In the genomic region with DNA sequence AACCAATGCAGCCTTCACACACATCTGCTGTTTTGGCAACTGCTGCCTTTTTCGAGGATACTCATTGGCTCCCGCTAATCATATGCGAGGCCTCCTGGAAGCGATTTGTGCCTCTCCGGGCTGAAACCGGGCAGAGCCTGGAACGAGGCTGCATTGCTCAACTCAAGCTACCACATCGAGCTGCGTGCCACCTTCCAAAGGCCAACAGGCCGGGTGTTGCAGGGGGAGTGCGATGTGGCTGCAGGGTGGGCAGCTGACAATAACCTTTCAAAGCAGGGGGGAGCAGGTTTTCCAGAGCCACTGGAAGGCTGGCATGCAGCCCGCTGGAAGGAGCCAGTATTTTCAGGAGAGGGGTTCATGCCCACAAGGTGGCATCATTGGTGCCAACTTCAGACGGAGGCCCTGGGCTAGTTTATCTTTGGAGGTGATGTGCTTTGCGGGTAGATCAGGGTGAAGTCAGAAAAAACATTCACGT, we compare ENCODE assay signal across 9 cellular contexts.
A peak's percentile ranks its signal among the peaks of the same experiment; 100 is the strongest.
DNase-seq lines count a peak whose midpoint lies in the region; ATAC-seq, FAIRE-seq and TF ChIP-seq lines count a peak whose summit lies in the region.
"Had no signal": no experiment of that assay in that cellular context is flagged by ENCODE, and none has a peak within 500 bp of the region (broad histone marks: within the 10 kb centered on the region; RNA-seq: fewer than 3 reads in every experiment).

No MANE protein-coding gene starts in this region.

- H3K4me1 ChIP-seq in BE2C (no peaks in the 10 kb centered on the region; the same call in 1 of the 2 replicates), astrocyte (ENCODE audit: insufficient read depth, low read length) (no peaks in the 10 kb centered on the region), liver (ENCODE audit: control insufficient read depth in 4 of 4, insufficient read depth in 4 of 4, low read length in 3 of 4) (peaks cover 0 to 17% (median 13%) of the 10 kb centered on the region in 4 donors)
- H3K4me1 ChIP-seq: parathyroid adenoma had no signal

- no peaks in the 10 kb centered on the region for H3K36me3 ChIP-seq in BE2C
- H3K36me3 ChIP-seq in astrocyte (ENCODE audit: insufficient read depth, low read length) = no peaks in the 10 kb centered on the region
- no peaks in the 10 kb centered on the region for H3K36me3 ChIP-seq in liver (ENCODE audit: control insufficient read depth in 4 of 4, insufficient read depth in 3 of 4, low read depth in 1 of 4, low read length in 3 of 4)

- DNase-seq in BE2C = peak; percentile 60
- peak; percentile 22 for DNase-seq in HFF-Myc (ENCODE audit: extremely low read depth, low read depth)
- DNase-seq in SHP77 (lab: John Stamatoyannopoulos, UW) = peak; percentile 20 to 33
- DNase-seq in astrocyte (ENCODE audit: low read depth) = no peak
- DNase-seq in stimulated activated naive CD8-positive, alpha-beta T cell treated with anti-CD3 and anti-CD28 coated beads, Interleukin-15, Interleukin-2, amounts not matched to agents 100 U/mL and 50 U/mL, for 24 hours = peak; percentile 35
- no peak for DNase-seq in NCI-H1048 (lab: John Stamatoyannopoulos, UW)

- H3K79me2 ChIP-seq in astrocyte (ENCODE audit: insufficient read depth, low read length) = no peaks in the 10 kb centered on the region
- H3K79me2 ChIP-seq: parathyroid adenoma had no signal

- H3K36me3 Mint-ChIP-seq in astrocyte (ENCODE audit: low read depth, unreplicated experiment) = no peaks in the 10 kb centered on the region

- TF ChIP-seq CTCF in BE2C (IDR thresholded peaks at IDR 0.05; ENCODE audit: low read depth, low read length) (peak; percentile 52), HFF-Myc (IDR thresholded peaks at IDR 0.05; ENCODE audit: low read depth, low read length, missing control alignments) (peak; percentile 8), astrocyte (IDR thresholded peaks at IDR 0.05; ENCODE audit: insufficient read depth, low read depth, low read length) (no peak), liver (IDR thresholded peaks at IDR 0.05; ENCODE audit: low read depth, low read length, missing input control) (peak; percentile 31)

- no peak for FAIRE-seq in astrocyte (lab: Jason Lieb, UNC)

- H3K4me3 ChIP-seq in BE2C (ENCODE audit: low read depth, low read length) (peak overlapping the region; percentile 50), HFF-Myc (replicated peaks; ENCODE audit: low read depth, low read length) (no peak overlapping the region), astrocyte (ENCODE audit: insufficient read depth, low read depth, low read length) (no peak overlapping the region), liver (ENCODE audit: low read depth in 1 of 3, low read length in 3 of 3) (no peak overlapping the region)

- H3K27ac ChIP-seq in astrocyte (ENCODE audit: low read depth, low read length) (no peak overlapping the region), liver (ENCODE audit: low read depth in 1 of 2, low read length in 2 of 2) (peak overlapping the region in 1 of 2 donors; percentile 27)
- H3K27ac ChIP-seq: parathyroid adenoma had no signal

- H3K4me3 Mint-ChIP-seq in astrocyte (ENCODE audit: unreplicated experiment) = no peak overlapping the region

- peak; percentile 75 to 77 for TF ChIP-seq RAD21 in liver (IDR thresholded peaks at IDR 0.05)

- no peaks in the 10 kb centered on the region for H4K20me1 ChIP-seq in astrocyte (ENCODE audit: insufficient read depth, low read length)

- peaks cover 11% of the 10 kb centered on the region for H3K4me1 Mint-ChIP-seq in astrocyte (ENCODE audit: low read depth, unreplicated experiment)

- H3K9me3 ChIP-seq in BE2C (no peaks in the 10 kb centered on the region), astrocyte (ENCODE audit: insufficient read depth, low read depth, low read length) (no peaks in the 10 kb centered on the region), liver (ENCODE audit: control insufficient read depth in 4 of 4, low read length in 3 of 4) (no peaks in the 10 kb centered on the region)

- H3K27me3 ChIP-seq in BE2C (peaks cover 12% of the 10 kb centered on the region; the same call in 1 of the 2 replicates), astrocyte (ENCODE audit: insufficient read depth, low read length) (peaks cover 14% of the 10 kb centered on the region), liver (ENCODE audit: control insufficient read depth in 4 of 4, insufficient read depth in 4 of 4, low read length in 3 of 4) (no peaks in the 10 kb centered on the region)

- H3K9ac ChIP-seq in astrocyte (ENCODE audit: low read length) (no peak overlapping the region), liver (ENCODE audit: low read depth in 1 of 2, low read length in 2 of 2) (no peak overlapping the region)
- H3K9ac ChIP-seq: parathyroid adenoma had no signal

- H3K27me3 Mint-ChIP-seq in astrocyte (ENCODE audit: low read depth, unreplicated experiment) = peaks cover 5% of the 10 kb centered on the region

- peak overlapping the region; percentile 40 for H3K4me2 ChIP-seq in astrocyte (ENCODE audit: low read length)

- 27% methylated on average over 15 of the region's 15 CpGs for WGBS in liver

- H3K27ac Mint-ChIP-seq in astrocyte (ENCODE audit: unreplicated experiment) = no peak overlapping the region

- H3K9me3 Mint-ChIP-seq in astrocyte (ENCODE audit: unreplicated experiment) = no peaks in the 10 kb centered on the region

- no peak for ATAC-seq in stimulated activated naive CD8-positive, alpha-beta T cell treated with anti-CD3 and anti-CD28 coated beads, Interleukin-15, Interleukin-2, amounts not matched to agents 100 U/mL and 50 U/mL, for 24 hours
- ATAC-seq in HG02798 (IDR thresholded peaks at IDR 0.05; ENCODE audit: poor library complexity, unreplicated experiment) = no peak

- peak overlapping the region; percentile 27 for H2AFZ ChIP-seq in astrocyte (ENCODE audit: low read depth, low read length)
- H2AFZ ChIP-seq: parathyroid adenoma had no signal

TF ChIP-seq in liver, 16 proteins besides CTCF, POLR2A, EP300 and RAD21:
- TF ChIP-seq, protein P1, sequence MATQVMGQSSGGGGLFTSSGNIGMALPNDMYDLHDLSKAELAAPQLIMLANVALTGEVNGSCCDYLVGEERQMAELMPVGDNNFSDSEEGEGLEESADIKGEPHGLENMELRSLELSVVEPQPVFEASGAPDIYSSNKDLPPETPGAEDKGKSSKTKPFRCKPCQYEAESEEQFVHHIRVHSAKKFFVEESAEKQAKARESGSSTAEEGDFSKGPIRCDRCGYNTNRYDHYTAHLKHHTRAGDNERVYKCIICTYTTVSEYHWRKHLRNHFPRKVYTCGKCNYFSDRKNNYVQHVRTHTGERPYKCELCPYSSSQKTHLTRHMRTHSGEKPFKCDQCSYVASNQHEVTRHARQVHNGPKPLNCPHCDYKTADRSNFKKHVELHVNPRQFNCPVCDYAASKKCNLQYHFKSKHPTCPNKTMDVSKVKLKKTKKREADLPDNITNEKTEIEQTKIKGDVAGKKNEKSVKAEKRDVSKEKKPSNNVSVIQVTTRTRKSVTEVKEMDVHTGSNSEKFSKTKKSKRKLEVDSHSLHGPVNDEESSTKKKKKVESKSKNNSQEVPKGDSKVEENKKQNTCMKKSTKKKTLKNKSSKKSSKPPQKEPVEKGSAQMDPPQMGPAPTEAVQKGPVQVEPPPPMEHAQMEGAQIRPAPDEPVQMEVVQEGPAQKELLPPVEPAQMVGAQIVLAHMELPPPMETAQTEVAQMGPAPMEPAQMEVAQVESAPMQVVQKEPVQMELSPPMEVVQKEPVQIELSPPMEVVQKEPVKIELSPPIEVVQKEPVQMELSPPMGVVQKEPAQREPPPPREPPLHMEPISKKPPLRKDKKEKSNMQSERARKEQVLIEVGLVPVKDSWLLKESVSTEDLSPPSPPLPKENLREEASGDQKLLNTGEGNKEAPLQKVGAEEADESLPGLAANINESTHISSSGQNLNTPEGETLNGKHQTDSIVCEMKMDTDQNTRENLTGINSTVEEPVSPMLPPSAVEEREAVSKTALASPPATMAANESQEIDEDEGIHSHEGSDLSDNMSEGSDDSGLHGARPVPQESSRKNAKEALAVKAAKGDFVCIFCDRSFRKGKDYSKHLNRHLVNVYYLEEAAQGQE (IDR thresholded peaks at IDR 0.05) = peak; percentile 52
- TF ChIP-seq RXRA (IDR thresholded peaks at IDR 0.05) (peak; percentile 62 to 69), GABPA (IDR thresholded peaks at IDR 0.05 in 1 of 2, conservative IDR thresholded peaks at IDR 0.05 in 1 of 2) (no peak), JUND (IDR thresholded peaks at IDR 0.05) (peak in 1 of 2 donors; percentile 11), EGR1 (IDR thresholded peaks at IDR 0.05; ENCODE audit: low read depth in 2 of 2) (peak in 1 of 2 donors; percentile 45), SP1 (IDR thresholded peaks at IDR 0.05) (peak; percentile 60), TAF1 (conservative IDR thresholded peaks at IDR 0.05) (no peak), NR2F2 (IDR thresholded peaks at IDR 0.05) (no peak), HNF4G (IDR thresholded peaks at IDR 0.05) (peak; percentile 12), YY1 (IDR thresholded peaks at IDR 0.05) (peak; percentile 63), HNF4A (conservative IDR thresholded peaks at IDR 0.05) (peak; percentile 9 to 74), FOXA1 (IDR thresholded peaks at IDR 0.05) (no peak), FOXA2 (IDR thresholded peaks at IDR 0.05) (peak; percentile 12)
- TF ChIP-seq, protein P2, sequence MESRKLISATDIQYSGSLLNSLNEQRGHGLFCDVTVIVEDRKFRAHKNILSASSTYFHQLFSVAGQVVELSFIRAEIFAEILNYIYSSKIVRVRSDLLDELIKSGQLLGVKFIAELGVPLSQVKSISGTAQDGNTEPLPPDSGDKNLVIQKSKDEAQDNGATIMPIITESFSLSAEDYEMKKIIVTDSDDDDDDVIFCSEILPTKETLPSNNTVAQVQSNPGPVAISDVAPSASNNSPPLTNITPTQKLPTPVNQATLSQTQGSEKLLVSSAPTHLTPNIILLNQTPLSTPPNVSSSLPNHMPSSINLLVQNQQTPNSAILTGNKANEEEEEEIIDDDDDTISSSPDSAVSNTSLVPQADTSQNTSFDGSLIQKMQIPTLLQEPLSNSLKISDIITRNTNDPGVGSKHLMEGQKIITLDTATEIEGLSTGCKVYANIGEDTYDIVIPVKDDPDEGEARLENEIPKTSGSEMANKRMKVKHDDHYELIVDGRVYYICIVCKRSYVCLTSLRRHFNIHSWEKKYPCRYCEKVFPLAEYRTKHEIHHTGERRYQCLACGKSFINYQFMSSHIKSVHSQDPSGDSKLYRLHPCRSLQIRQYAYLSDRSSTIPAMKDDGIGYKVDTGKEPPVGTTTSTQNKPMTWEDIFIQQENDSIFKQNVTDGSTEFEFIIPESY (IDR thresholded peaks at IDR 0.05) = no peak
- TF ChIP-seq, protein P3, sequence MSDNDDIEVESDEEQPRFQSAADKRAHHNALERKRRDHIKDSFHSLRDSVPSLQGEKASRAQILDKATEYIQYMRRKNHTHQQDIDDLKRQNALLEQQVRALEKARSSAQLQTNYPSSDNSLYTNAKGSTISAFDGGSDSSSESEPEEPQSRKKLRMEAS (IDR thresholded peaks at IDR 0.05) = peak; percentile 60
- TF ChIP-seq, protein P4, sequence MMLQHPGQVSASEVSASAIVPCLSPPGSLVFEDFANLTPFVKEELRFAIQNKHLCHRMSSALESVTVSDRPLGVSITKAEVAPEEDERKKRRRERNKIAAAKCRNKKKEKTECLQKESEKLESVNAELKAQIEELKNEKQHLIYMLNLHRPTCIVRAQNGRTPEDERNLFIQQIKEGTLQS (IDR thresholded peaks at IDR 0.05) = no peak

Comparison
In these comparisons a context has a peak if more than half of its experiments do, and no peak if none do; other contexts are left out.
1. DNase-seq: peak in BE2C (single experiment), HFF-Myc (single experiment), SHP77 (2 of 2) and stimulated activated naive CD8-positive, alpha-beta T cell treated with anti-CD3 and anti-CD28 coated beads, Interleukin-15, Interleukin-2, amounts not matched to agents 100 U/mL and 50 U/mL, for 24 hours (single experiment); none in astrocyte (single experiment) and NCI-H1048 (single experiment).